8 cellular contexts compared by ENCODE assay signal in the genomic region with DNA sequence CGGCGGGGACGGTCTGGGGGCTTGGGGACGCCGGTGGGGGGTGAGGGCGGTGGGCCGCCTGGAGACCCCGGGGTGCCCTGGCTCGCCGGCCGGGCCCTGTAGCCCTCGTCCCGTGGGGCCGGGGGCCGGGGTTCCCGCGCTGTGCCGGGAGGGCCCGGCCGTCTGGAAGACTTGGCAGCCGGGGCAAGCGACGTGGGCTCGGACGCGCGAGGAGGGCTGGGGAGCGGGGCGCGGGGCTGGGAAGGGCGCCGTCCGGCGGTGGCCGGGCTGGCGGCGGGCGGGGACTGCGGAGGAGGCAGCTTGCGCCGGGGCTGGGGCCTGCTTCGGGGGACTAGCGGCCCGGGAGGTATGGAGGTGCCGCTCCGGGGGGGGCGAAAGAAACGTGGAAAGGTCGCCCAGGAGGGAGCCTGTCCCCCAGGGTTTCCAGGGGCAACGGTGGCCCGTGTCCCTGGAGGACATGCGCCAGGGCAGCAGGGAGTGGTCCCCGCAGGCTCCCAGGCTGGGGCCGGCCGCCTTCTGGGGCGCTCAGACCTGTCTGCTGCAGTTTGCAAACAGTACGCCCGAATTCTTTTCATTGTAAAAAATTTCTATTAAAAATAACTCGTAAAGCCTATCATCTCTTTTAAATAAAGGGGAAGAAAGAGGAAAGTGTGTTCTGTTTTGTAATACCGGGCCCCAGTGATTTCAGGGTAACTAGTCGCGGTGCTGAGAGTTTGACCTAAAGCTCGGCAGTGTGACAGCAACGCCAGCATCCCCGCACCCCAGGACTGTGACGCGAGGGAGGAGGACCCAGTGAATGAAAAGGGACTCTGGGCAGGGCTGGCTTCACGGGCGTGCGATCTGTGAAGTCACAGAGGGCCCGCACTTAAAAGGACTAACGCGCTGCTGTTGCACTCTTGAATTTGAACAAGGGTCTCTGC. TPM values are rescaled to one million over a fixed set of nuclear protein-coding genes. Genes with fewer than 3 reads are reported as not detected.
DNase-seq lines count a peak whose midpoint lies in the region; ATAC-seq and TF ChIP-seq lines count a peak whose summit lies in the region.

No MANE protein-coding gene starts in this region.

- peaks cover 30% of the 10 kb centered on the region for H3K4me1 Mint-ChIP-seq in activated naive CD8-positive, alpha-beta T cell treated with anti-CD3 and anti-CD28 coated beads, Interleukin-2, amount 50 U/mL, for 24 hours

- H3K4me3 ChIP-seq in BE2C (ENCODE audit: low read depth, low read length) (peak overlapping the region; percentile 56), SK-N-MC (peak overlapping the region; percentile 66), left ventricle myocardium inferior (peak overlapping the region; percentile 91), aorta (ENCODE audit: low read length in 2 of 2) (peak overlapping the region; percentile 85 to 97)

- no peaks in the 10 kb centered on the region for H3K36me3 ChIP-seq in BE2C
- H3K36me3 ChIP-seq in SK-N-MC (ENCODE audit: insufficient read depth, low read length) = no peaks in the 10 kb centered on the region
- H3K36me3 ChIP-seq in left ventricle myocardium inferior = no peaks in the 10 kb centered on the region
- H3K36me3 ChIP-seq in aorta (ENCODE audit: control insufficient read depth in 1 of 2, insufficient read depth in 2 of 2, low read length in 1 of 2) = no peaks in the 10 kb centered on the region

- no peak overlapping the region for H3K27ac ChIP-seq in SK-N-MC
- H3K27ac ChIP-seq in left ventricle myocardium inferior (replicated peaks) = peak overlapping the region; percentile 99
- H3K27ac ChIP-seq in aorta (ENCODE audit: low read depth in 1 of 2, low read length in 2 of 2) = peak overlapping the region; percentile 43 to 78

- H3K27me3 Mint-ChIP-seq in activated naive CD8-positive, alpha-beta T cell treated with anti-CD3 and anti-CD28 coated beads, Interleukin-2, amount 50 U/mL, for 24 hours = no peaks in the 10 kb centered on the region

- DNase-seq in BE2C (peak; percentile 65), SK-N-MC (ENCODE audit: low read depth, low spot score) (no peak), left ventricle myocardium inferior (peak; percentile 83), posterior vena cava (ENCODE audit: low spot score) (peak; percentile 92), aorta (peak; percentile 86 to 90)
- DNase-seq in activated naive CD8-positive, alpha-beta T cell treated with anti-CD3 and anti-CD28 coated beads, Interleukin-2, amount 50 U/mL, for 24 hours = peak; percentile 70

- H3K36me3 Mint-ChIP-seq in activated naive CD8-positive, alpha-beta T cell treated with anti-CD3 and anti-CD28 coated beads, Interleukin-2, amount 50 U/mL, for 24 hours (ENCODE audit: low read depth) = peaks cover 11% of the 10 kb centered on the region

- H3K4me3 Mint-ChIP-seq in activated naive CD8-positive, alpha-beta T cell treated with anti-CD3 and anti-CD28 coated beads, Interleukin-2, amount 50 U/mL, for 24 hours = peak overlapping the region; percentile 85

- TF ChIP-seq CTCF in BE2C (IDR thresholded peaks at IDR 0.05; ENCODE audit: low read depth, low read length) (no peak), left ventricle myocardium inferior (IDR thresholded peaks at IDR 0.05; ENCODE audit: borderline replicate concordance) (peak; percentile 35)

- 2% methylated on average over 60 to 73 of the region's 73 CpGs for WGBS in aorta, 2 donors

- ATAC-seq in GM19328 (IDR thresholded peaks at IDR 0.05; ENCODE audit: unreplicated experiment) = peak; percentile 44
- ATAC-seq in HG03439 (IDR thresholded peaks at IDR 0.05; ENCODE audit: unreplicated experiment) = peak; percentile 49
- ATAC-seq in activated naive CD8-positive, alpha-beta T cell treated with anti-CD3 and anti-CD28 coated beads, Interleukin-2, amount 50 U/mL, for 24 hours = peak; percentile 55
- peak; percentile 84 for ATAC-seq in aorta (ENCODE audit: low FRiP score)

- no peak overlapping the region for H3K9ac ChIP-seq in SK-N-MC (ENCODE audit: insufficient read length)

- H3K27ac Mint-ChIP-seq in activated naive CD8-positive, alpha-beta T cell treated with anti-CD3 and anti-CD28 coated beads, Interleukin-2, amount 50 U/mL, for 24 hours = peak overlapping the region; percentile 87

- intact Hi-C loops in left ventricle myocardium inferior (cut with micrococcal nuclease) = loop anchor here (10.0 kb wide), 1 partner anchor 122 kb away; no protein-coding TSS in a partner anchor
- intact Hi-C loops in posterior vena cava (cut with DNase I) = loop anchor here in 1 of 2 donors (10.0 kb wide), 1 partner anchor 132 kb away; no protein-coding TSS in a partner anchor
- intact Hi-C loops in aorta (cut with DNase I) = loop anchor here (5.0 to 10.0 kb wide), 4 partner anchors 45 to 188 kb away; no protein-coding TSS in a partner anchor

- H3K4me1 ChIP-seq in BE2C (0 out of 2 replicates have a peak, but pooled peaks cover 6% of the 10 kb centered on the region), left ventricle myocardium inferior (peaks cover 44% of the 10 kb centered on the region), aorta (ENCODE audit: control insufficient read depth in 1 of 2, insufficient read depth in 2 of 2, low read length in 2 of 2) (no peaks in the 10 kb centered on the region)

- H3K9me3 ChIP-seq in BE2C (no peaks in the 10 kb centered on the region), SK-N-MC (ENCODE audit: low read depth, low read length) (no peaks in the 10 kb centered on the region), left ventricle myocardium inferior (replicated peaks) (no peaks in the 10 kb centered on the region), aorta (ENCODE audit: control insufficient read depth, low read length) (no peaks in the 10 kb centered on the region)

- H3K27me3 ChIP-seq in BE2C (no peaks in the 10 kb centered on the region), left ventricle myocardium inferior (ENCODE audit: low read depth) (no peaks in the 10 kb centered on the region), aorta (ENCODE audit: control insufficient read depth in 1 of 2, insufficient read depth in 2 of 2, low read length in 1 of 2) (no peaks in the 10 kb centered on the region)

- H3K9me3 Mint-ChIP-seq in activated naive CD8-positive, alpha-beta T cell treated with anti-CD3 and anti-CD28 coated beads, Interleukin-2, amount 50 U/mL, for 24 hours = no peaks in the 10 kb centered on the region

RNA-seq across cellular contexts. Expression of a gene that starts 0.8 kb away (rescaled TPM):
- 31.1 TPM for polyA plus RNA-seq in BE2C (2012; ENCODE audit: insufficient read depth, insufficient read length, low read depth)
- total RNA-seq in left ventricle myocardium inferior = 227 TPM
- total RNA-seq in posterior vena cava = 10 to 100 TPM; 93.8 to 94.1 TPM
- 100 to 1,000 TPM; 200 to 257 TPM for total RNA-seq in aorta
- polyA plus RNA-seq in aorta = 100 to 1,000 TPM in 1 of 2 donors, 10 to 100 TPM in 1; 63.7 to 135 TPM
